In genomic region chr11:3820971-3821370, GRCh38 we compare ENCODE assay signal across 9 cellular contexts.
"Had no signal": no experiment of that assay in that cellular context is flagged by ENCODE, and none has a peak within 500 bp of the region (broad histone marks: within the 10 kb centered on the region; RNA-seq: fewer than 3 reads in every experiment).

No MANE protein-coding gene starts in this region.

- H3K4me3 Mint-ChIP-seq: HFFc6 had no signal

- H3K27ac ChIP-seq: GM23248, HL-60 had no signal

- H3K27ac Mint-ChIP-seq: HFFc6 had no signal

- H2AFZ ChIP-seq: GM23248 had no signal

- H3K9ac ChIP-seq: GM23248 had no signal

- H3K9me3 Mint-ChIP-seq: HFFc6 had no signal

- ATAC-seq: HCT116 had no signal

- H3K9me3 ChIP-seq: HAP-1 had no signal

- H3K36me3 ChIP-seq: HAP-1 had no signal

- H3K4me3 ChIP-seq: GM23248, HAP-1 had no signal

- H3K4me1 ChIP-seq: HAP-1 had no signal

- DNase-seq: GM23248, GOT3, H7, HFFc6, IMR-90, KBM-7 had no signal
